ENCODE assay signal across 26 cellular contexts in genomic region chr4:24057915-24058559, GRCh38.
DNase-seq lines count a peak whose midpoint lies in the region; ATAC-seq, FAIRE-seq and TF ChIP-seq lines count a peak whose summit lies in the region.
"Had no signal": no experiment of that assay in that cellular context is flagged by ENCODE, and none has a peak within 500 bp of the region (broad histone marks: within the 10 kb centered on the region; RNA-seq: fewer than 3 reads in every experiment).

No MANE protein-coding gene starts in this region.

- TF ChIP-seq CTCF in liver (IDR thresholded peaks at IDR 0.05; ENCODE audit: low read depth, low read length, missing input control) = no peak
- no peak for TF ChIP-seq CTCF in HepG2 (CRISPR knock-in tag; IDR thresholded peaks at IDR 0.05)
- no peak for TF ChIP-seq CTCF in neural progenitor cell (IDR thresholded peaks at IDR 0.05)

- H3K9ac ChIP-seq in liver (ENCODE audit: low read depth in 1 of 2, low read length in 2 of 2) = no peak overlapping the region
- H3K9ac ChIP-seq in HepG2 (ENCODE audit: insufficient read depth, low read depth, low read length) = no peak overlapping the region
- H3K9ac ChIP-seq in adipocyte (ENCODE audit: low read length) = peak overlapping the region; percentile 40
- H3K9ac ChIP-seq in neural progenitor cell = no peak overlapping the region
- H3K9ac ChIP-seq: BLaER1 treated with 17β-estradiol and CSF1 and Interleukin-3, amounts not matched to agents 10 nM and 100 nM; GM23248 had no signal

- no TSS peak for BruUV-seq in HepG2 (replicated peaks; lab: Mats Ljungman, UMichigan)

- in situ Hi-C loops in HepG2 (cut with HindIII; ENCODE audit: extremely low pct_ligation_motif_present, low pct_unique_long_range_greater_than_20kb) = no loop called here

- H4K20me1 ChIP-seq in HepG2 (ENCODE audit: insufficient read depth, low read length) = no peaks in the 10 kb centered on the region
- no peaks in the 10 kb centered on the region for H4K20me1 ChIP-seq in neural progenitor cell (ENCODE audit: low read depth)
- H4K20me1 ChIP-seq: BLaER1 treated with 17β-estradiol and CSF1 and Interleukin-3, amounts not matched to agents 10 nM and 100 nM had no signal

- H3K9me3 ChIP-seq in liver (ENCODE audit: control insufficient read depth in 4 of 4, low read length in 3 of 4) = no peaks in the 10 kb centered on the region
- no peaks in the 10 kb centered on the region for H3K9me3 ChIP-seq in HepG2 (ENCODE audit: low read length)
- no peaks in the 10 kb centered on the region for H3K9me3 ChIP-seq in adipocyte (ENCODE audit: control insufficient read depth, low read length)
- no peaks in the 10 kb centered on the region for H3K9me3 ChIP-seq in neural progenitor cell (ENCODE audit: low read depth)
- H3K9me3 ChIP-seq: A549; BE2C; BLaER1 treated with 17β-estradiol and CSF1 and Interleukin-3, amounts not matched to agents 10 nM and 100 nM had no signal

- no peaks in the 10 kb centered on the region for H3K36me3 Mint-ChIP-seq in neural progenitor cell
- H3K36me3 Mint-ChIP-seq: CD14-positive monocyte; CD8-positive, alpha-beta memory T cell had no signal

- H3K27ac ChIP-seq in liver (ENCODE audit: low read depth in 1 of 2, low read length in 2 of 2) (peak overlapping the region; percentile 56 to 63), HepG2 (ENCODE audit: extremely low read length, insufficient read depth, low read length) (no peak overlapping the region), neural progenitor cell (no peak overlapping the region)
- H3K27ac ChIP-seq: A549; BLaER1 treated with 17β-estradiol and CSF1 and Interleukin-3, amounts not matched to agents 10 nM and 100 nM; GM23248 had no signal

- H3K27me3 Mint-ChIP-seq in neural progenitor cell (ENCODE audit: insufficient read depth, low read depth) = no peaks in the 10 kb centered on the region
- H3K27me3 Mint-ChIP-seq: CD4-positive, alpha-beta T cell; CD8-positive, alpha-beta memory T cell had no signal

- DNase-seq in HepG2 (ENCODE audit: low spot score) (no peak), adipocyte (ENCODE audit: low read depth) (no peak), neural progenitor cell (ENCODE audit: low spot score) (no peak), NCI-H1105 treated with DMSO at 0.1 percent for 48 hours (lab: John Stamatoyannopoulos, UW) (no peak), SHP77 (lab: John Stamatoyannopoulos, UW) (no peak)
- DNase-seq: 8988T; ACHN; AML-193; BE2C; CD4-positive, alpha-beta T cell; CD8-positive, alpha-beta memory T cell; DMS 273 treated with DMSO at 0.1 percent for 48 hours; DMS79; EL; GDM1; GM23248; H7; HCEC 1CT had no signal

- no peak overlapping the region for H3K4me2 ChIP-seq in HepG2 (ENCODE audit: low read depth, low read length)
- no peak overlapping the region for H3K4me2 ChIP-seq in neural progenitor cell
- H3K4me2 ChIP-seq: A549 had no signal

- intact Hi-C loops in HepG2 (cut with micrococcal nuclease; ENCODE audit: unreplicated experiment) = no loop called here

- CTCF ChIA-PET in HepG2 (lab: Yijun Ruan, JAX; ENCODE audit: low intra/inter-chr PET ratio, low total read pairs) = no interaction called here

- H3K27me3 ChIP-seq in liver (ENCODE audit: control insufficient read depth in 4 of 4, insufficient read depth in 4 of 4, low read length in 3 of 4) (no peaks in the 10 kb centered on the region), HepG2 (ENCODE audit: control insufficient read depth in 1 of 2, insufficient read depth in 2 of 2, low read length in 2 of 2) (no peaks in the 10 kb centered on the region), adipocyte (replicated peaks; ENCODE audit: control insufficient read depth, insufficient read depth, low read length) (no peaks in the 10 kb centered on the region), neural progenitor cell (no peaks in the 10 kb centered on the region)
- H3K27me3 ChIP-seq: BE2C; BLaER1 treated with 17β-estradiol and CSF1 and Interleukin-3, amounts not matched to agents 10 nM and 100 nM had no signal

- H3K9me3 Mint-ChIP-seq in neural progenitor cell = no peaks in the 10 kb centered on the region

- no peaks in the 10 kb centered on the region for H3K36me3 ChIP-seq in liver (ENCODE audit: control insufficient read depth in 4 of 4, insufficient read depth in 3 of 4, low read depth in 1 of 4, low read length in 3 of 4)
- no peaks in the 10 kb centered on the region for H3K36me3 ChIP-seq in HepG2 (replicated peaks in 1 of 2; ENCODE audit: control insufficient read depth in 1 of 2, insufficient read depth in 2 of 2, low read length in 2 of 2)
- H3K36me3 ChIP-seq in adipocyte (ENCODE audit: control insufficient read depth, insufficient read depth, low read length, severe bottlenecking) = no peaks in the 10 kb centered on the region
- H3K36me3 ChIP-seq in neural progenitor cell = no peaks in the 10 kb centered on the region
- H3K36me3 ChIP-seq: BE2C; BLaER1 treated with 17β-estradiol and CSF1 and Interleukin-3, amounts not matched to agents 10 nM and 100 nM had no signal

- H3F3A ChIP-seq in neural progenitor cell (ENCODE audit: low read depth) = no peaks in the 10 kb centered on the region

- H3K4me1 ChIP-seq in liver (ENCODE audit: control insufficient read depth in 4 of 4, insufficient read depth in 4 of 4, low read length in 3 of 4) = peaks cover 0 to 35% (median 7%) of the 10 kb centered on the region in 4 donors
- no peaks in the 10 kb centered on the region for H3K4me1 ChIP-seq in HepG2 (ENCODE audit: insufficient read depth, low read length)
- H3K4me1 ChIP-seq in adipocyte (ENCODE audit: control insufficient read depth, insufficient read depth, low read length) = peaks cover 33% of the 10 kb centered on the region
- peaks cover 6% of the 10 kb centered on the region for H3K4me1 ChIP-seq in neural progenitor cell
- H3K4me1 ChIP-seq: A549, BE2C had no signal

- POLR2A ChIA-PET in HepG2 (lab: Yijun Ruan, JAX) = no interaction called here

- peak overlapping the region; percentile 63 for H3K27ac Mint-ChIP-seq in neural progenitor cell
- H3K27ac Mint-ChIP-seq: CD14-positive monocyte; CD4-positive, alpha-beta T cell; CD8-positive, alpha-beta memory T cell had no signal

- H3K79me2 ChIP-seq in HepG2 (ENCODE audit: insufficient read depth, low read length) (no peaks in the 10 kb centered on the region), neural progenitor cell (ENCODE audit: low read depth) (no peaks in the 10 kb centered on the region)

- H3K4me3 Mint-ChIP-seq in neural progenitor cell = no peak overlapping the region
- H3K4me3 Mint-ChIP-seq: CD14-positive monocyte; CD4-positive, alpha-beta T cell; CD8-positive, alpha-beta memory T cell had no signal

- TF ChIP-seq EP300 in HepG2 (IDR thresholded peaks at IDR 0.05; ENCODE audit: low read depth in 2 of 2, low read length in 2 of 2) = no peak
- TF ChIP-seq EP300 in HepG2 (CRISPR knock-in tag; IDR thresholded peaks at IDR 0.05; ENCODE audit: borderline replicate concordance) = no peak

- H3K4me3 ChIP-seq in liver (ENCODE audit: low read depth in 1 of 3, low read length in 3 of 3) = peak overlapping the region in 2 of 3 donors; percentile 18 to 27
- no peak overlapping the region for H3K4me3 ChIP-seq in HepG2 (replicated peaks in 1 of 3; ENCODE audit: insufficient read depth in 1 of 3, low read depth in 2 of 3, low read length in 3 of 3)
- H3K4me3 ChIP-seq in adipocyte (ENCODE audit: low read length) = no peak overlapping the region
- no peak overlapping the region for H3K4me3 ChIP-seq in neural progenitor cell
- H3K4me3 ChIP-seq: A549; BLaER1 treated with 17β-estradiol and CSF1 and Interleukin-3, amounts not matched to agents 10 nM and 100 nM; GM12878; GM23248 had no signal

- no peak for ATAC-seq in HepG2
- ATAC-seq: A549, GM12878 had no signal

- no peak for FAIRE-seq in HepG2 (lab: Jason Lieb, UNC)
- FAIRE-seq: A549, D721Med, GM12878, GM19239, H1 had no signal

- 32% methylated on average over 10 of the region's 10 CpGs for WGBS in liver
- WGBS in HepG2 (ENCODE audit: low lambda C conversion rate) = 22% methylated on average over 10 of the region's 10 CpGs

- peaks cover 12% of the 10 kb centered on the region for H3K4me1 Mint-ChIP-seq in neural progenitor cell
- H3K4me1 Mint-ChIP-seq: CD8-positive, alpha-beta memory T cell had no signal

- H2AFZ ChIP-seq in HepG2 (ENCODE audit: low read length) (no peak overlapping the region), neural progenitor cell (replicated peaks) (no peak overlapping the region)
- H2AFZ ChIP-seq: GM23248 had no signal

- TF ChIP-seq RAD21 in liver (IDR thresholded peaks at IDR 0.05) = peak; percentile 46 to 56
- TF ChIP-seq RAD21 in HepG2 (CRISPR knock-in tag; IDR thresholded peaks at IDR 0.05) = no peak

- TF ChIP-seq POLR2A in HepG2 (IDR thresholded peaks at IDR 0.05; ENCODE audit: insufficient read depth in 1 of 2, low read depth in 2 of 2, low read length in 2 of 2) = no peak

TF ChIP-seq in HepG2, 621 proteins besides CTCF, POLR2A, EP300 and RAD21 (continues in another document):
- TF ChIP-seq SP140L (CRISPR knock-in tag; IDR thresholded peaks at IDR 0.05; ENCODE audit: borderline replicate concordance) = no peak
- no peak for TF ChIP-seq PLSCR1 (CRISPR knock-in tag; IDR thresholded peaks at IDR 0.05; ENCODE audit: borderline replicate concordance)
- TF ChIP-seq ZNF83 (CRISPR knock-in tag; IDR thresholded peaks at IDR 0.05; ENCODE audit: borderline replicate concordance) = no peak
- TF ChIP-seq IRF9 (CRISPR knock-in tag; IDR thresholded peaks at IDR 0.05; ENCODE audit: borderline replicate concordance) = no peak
- no peak for TF ChIP-seq FOXA1 (IDR thresholded peaks at IDR 0.05)
- TF ChIP-seq FOXA1 (CRISPR knock-in tag; IDR thresholded peaks at IDR 0.05) = no peak
- no peak for TF ChIP-seq ZNF350 (CRISPR knock-in tag; IDR thresholded peaks at IDR 0.05; ENCODE audit: borderline replicate concordance, low read depth)
- no peak for TF ChIP-seq ZNF282 (IDR thresholded peaks at IDR 0.05; ENCODE audit: partially characterized antibody)
- no peak for TF ChIP-seq SNAI1 (CRISPR knock-in tag; IDR thresholded peaks at IDR 0.05; ENCODE audit: borderline replicate concordance)

Comparison
In these comparisons a context has a peak if more than half of its experiments do, and no peak if none do; other contexts are left out.
1. H3K27ac ChIP-seq: peak in liver (2 of 2); none in HepG2 (single experiment) and neural progenitor cell (single experiment).
2. H3K4me3 ChIP-seq: peak in liver (2 of 3); none in HepG2 (0 of 3), adipocyte (single experiment) and neural progenitor cell (single experiment).